In genomic region chr14:72928872-72929271, GRCh38 we compare ENCODE assay signal across 1 cellular context.
TF ChIP-seq lines count a peak whose summit lies in the region.

No MANE protein-coding gene starts in this region.

TF ChIP-seq in GM23338, 12 proteins besides CTCF, POLR2A, EP300 and RAD21 (continued from another document):
- no peak for TF ChIP-seq ZNF462 (CRISPR knock-in tag; IDR thresholded peaks at IDR 0.05)
- no peak for TF ChIP-seq EZH2phosphoT487 (IDR thresholded peaks at IDR 0.05; ENCODE audit: unreplicated experiment)
- no peak for TF ChIP-seq STAT1 (IDR thresholded peaks at IDR 0.05; ENCODE audit: unreplicated experiment)
- TF ChIP-seq JUNB (IDR thresholded peaks at IDR 0.05; ENCODE audit: unreplicated experiment), result no peak
